In the genomic region with DNA sequence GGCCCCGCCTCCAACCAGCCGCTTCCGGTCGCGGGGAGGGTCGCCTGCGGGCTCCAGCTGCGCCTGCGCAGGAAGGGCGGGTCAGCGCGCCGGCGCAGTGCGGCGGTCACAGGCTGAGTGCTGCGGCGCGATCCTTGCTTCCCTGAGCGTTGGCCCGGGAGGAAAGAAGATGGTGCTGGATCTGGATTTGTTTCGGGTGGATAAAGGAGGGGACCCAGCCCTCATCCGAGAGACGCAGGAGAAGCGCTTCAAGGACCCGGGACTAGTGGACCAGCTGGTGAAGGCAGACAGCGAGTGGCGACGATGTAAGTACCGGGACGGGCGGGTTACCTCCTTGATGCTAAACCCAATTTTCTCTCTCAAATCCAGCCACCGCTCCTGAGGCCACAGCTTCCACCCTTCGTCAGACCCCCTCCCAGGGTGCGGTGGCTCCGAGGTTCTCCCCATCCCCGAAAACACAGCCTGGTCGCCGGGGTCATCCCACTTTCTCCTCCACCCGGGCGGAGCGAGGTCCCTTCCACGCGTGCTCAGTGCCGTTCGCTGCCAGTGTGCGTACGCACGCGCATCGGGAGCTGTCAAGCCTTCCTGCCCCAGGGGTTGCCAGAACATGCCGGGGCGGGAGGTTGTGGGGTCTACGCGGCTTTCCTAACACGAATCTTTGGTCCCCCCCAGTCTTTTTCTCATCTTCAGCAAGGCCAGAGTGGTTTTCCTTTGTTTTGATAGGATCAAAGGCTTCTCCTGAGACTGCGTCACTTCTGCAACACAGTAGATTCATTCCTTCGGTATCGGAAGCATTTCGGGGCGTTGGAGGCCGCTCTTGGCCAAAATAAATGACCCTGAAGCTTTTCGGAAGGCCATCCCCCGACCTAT, we compare ENCODE assay signal across 8 cellular contexts. TPM values are rescaled to one million over a fixed set of nuclear protein-coding genes. Genes with fewer than 3 reads are reported as not detected.
DNase-seq lines count a peak whose midpoint lies in the region; ATAC-seq and TF ChIP-seq lines count a peak whose summit lies in the region.

A gene with protein sequence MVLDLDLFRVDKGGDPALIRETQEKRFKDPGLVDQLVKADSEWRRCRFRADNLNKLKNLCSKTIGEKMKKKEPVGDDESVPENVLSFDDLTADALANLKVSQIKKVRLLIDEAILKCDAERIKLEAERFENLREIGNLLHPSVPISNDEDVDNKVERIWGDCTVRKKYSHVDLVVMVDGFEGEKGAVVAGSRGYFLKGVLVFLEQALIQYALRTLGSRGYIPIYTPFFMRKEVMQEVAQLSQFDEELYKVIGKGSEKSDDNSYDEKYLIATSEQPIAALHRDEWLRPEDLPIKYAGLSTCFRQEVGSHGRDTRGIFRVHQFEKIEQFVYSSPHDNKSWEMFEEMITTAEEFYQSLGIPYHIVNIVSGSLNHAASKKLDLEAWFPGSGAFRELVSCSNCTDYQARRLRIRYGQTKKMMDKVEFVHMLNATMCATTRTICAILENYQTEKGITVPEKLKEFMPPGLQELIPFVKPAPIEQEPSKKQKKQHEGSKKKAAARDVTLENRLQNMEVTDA (plus strand): TSS at position 95 of the 870 bp plus-strand sequence. CDS start 75 bp downstream, at position 170.

- H3K27me3 Mint-ChIP-seq in nephron (ENCODE audit: low read depth) = no peaks in the 10 kb centered on the region
- no peaks in the 10 kb centered on the region for H3K27me3 Mint-ChIP-seq in stimulated activated naive CD8-positive, alpha-beta T cell treated with anti-CD3 and anti-CD28 coated beads, Interleukin-15, Interleukin-2, amounts not matched to agents 100 ng/mL and 50 ng/mL, for 24 hours

- no peaks in the 10 kb centered on the region for H3K9me3 Mint-ChIP-seq in nephron
- no peaks in the 10 kb centered on the region for H3K9me3 Mint-ChIP-seq in stimulated activated naive CD8-positive, alpha-beta T cell treated with anti-CD3 and anti-CD28 coated beads, Interleukin-15, Interleukin-2, amounts not matched to agents 100 ng/mL and 50 ng/mL, for 24 hours

- peak within 1 kb of the TSS; percentile 97 to 99 (median 98) for H3K4me3 Mint-ChIP-seq in nephron
- H3K4me3 Mint-ChIP-seq in stimulated activated naive CD8-positive, alpha-beta T cell treated with anti-CD3 and anti-CD28 coated beads, Interleukin-15, Interleukin-2, amounts not matched to agents 100 ng/mL and 50 ng/mL, for 24 hours = peak within 1 kb of the TSS; percentile 93

- H2AFZ ChIP-seq in Karpas-422 (ENCODE audit: low read length) = peak within 1 kb of the TSS; percentile 91

- no peak for TF ChIP-seq CTCF in RWPE2 (IDR thresholded peaks at IDR 0.05; ENCODE audit: poor library complexity, severe bottlenecking)
- no peak for TF ChIP-seq CTCF in fibroblast of pulmonary artery (IDR thresholded peaks at IDR 0.05; ENCODE audit: low read length, missing control alignments)
- TF ChIP-seq CTCF in nephron (IDR thresholded peaks at IDR 0.05; ENCODE audit: unreplicated experiment in 3 of 3) = no peak

- H3K27me3 ChIP-seq in Karpas-422 (ENCODE audit: low read length) = no peaks in the 10 kb centered on the region
- H3K27me3 ChIP-seq in RWPE2 (ENCODE audit: insufficient read depth, poor library complexity, severe bottlenecking) = no peaks in the 10 kb centered on the region

- H3K4me1 Mint-ChIP-seq in nephron = peaks cover 38% of the 10 kb centered on the region
- peaks cover 33% of the 10 kb centered on the region for H3K4me1 Mint-ChIP-seq in stimulated activated naive CD8-positive, alpha-beta T cell treated with anti-CD3 and anti-CD28 coated beads, Interleukin-15, Interleukin-2, amounts not matched to agents 100 ng/mL and 50 ng/mL, for 24 hours (ENCODE audit: low read depth)

- H3K27ac Mint-ChIP-seq in nephron = peak within 1 kb of the TSS; percentile 79 to 90 (median 89)
- peak within 1 kb of the TSS; percentile 96 for H3K27ac Mint-ChIP-seq in stimulated activated naive CD8-positive, alpha-beta T cell treated with anti-CD3 and anti-CD28 coated beads, Interleukin-15, Interleukin-2, amounts not matched to agents 100 ng/mL and 50 ng/mL, for 24 hours

- H3K4me3 ChIP-seq in Karpas-422 (ENCODE audit: low read length) = peak within 1 kb of the TSS; percentile 90
- H3K4me3 ChIP-seq in RWPE2 (ENCODE audit: severe bottlenecking) = peak within 1 kb of the TSS; percentile 65
- peak within 1 kb of the TSS; percentile 97 for H3K4me3 ChIP-seq in fibroblast of pulmonary artery (replicated peaks; ENCODE audit: low read depth, low read length)

- no peaks in the 10 kb centered on the region for H3K9me2 ChIP-seq in Karpas-422 (replicated peaks; ENCODE audit: insufficient read depth, low read length)

- H3K36me3 Mint-ChIP-seq in nephron (ENCODE audit: low read depth) = peaks cover 11% of the 10 kb centered on the region
- peaks cover 37% of the 10 kb centered on the region for H3K36me3 Mint-ChIP-seq in stimulated activated naive CD8-positive, alpha-beta T cell treated with anti-CD3 and anti-CD28 coated beads, Interleukin-15, Interleukin-2, amounts not matched to agents 100 ng/mL and 50 ng/mL, for 24 hours (ENCODE audit: low read depth)

- H3K9me3 ChIP-seq in Karpas-422 (ENCODE audit: low read length) (no peaks in the 10 kb centered on the region), RWPE2 (ENCODE audit: severe bottlenecking) (no peaks in the 10 kb centered on the region)

- H3K36me3 ChIP-seq in Karpas-422 (ENCODE audit: insufficient read depth, low read length) = peaks cover 10% of the 10 kb centered on the region; the same call in 1 of the 2 replicates
- peaks cover 42% of the 10 kb centered on the region for H3K36me3 ChIP-seq in RWPE2 (ENCODE audit: low read depth)

- DNase-seq in Daoy (ENCODE audit: low read depth) (peak; percentile 97), Karpas-422 (peak; percentile 95), RWPE2 (ENCODE audit: low spot score) (peak; percentile 80), fibroblast of pulmonary artery (ENCODE audit: low read depth) (peak; percentile 84)
- DNase-seq in activated T-helper 9 cell treated with anti-CD3 and anti-CD28 coated beads, Interleukin-2, amount 50 U/mL, for 16 hours (ENCODE audit: low read depth) = peak; percentile 82

- peaks cover 11% of the 10 kb centered on the region; the same call in 1 of the 2 replicates for H4K20me1 ChIP-seq in Karpas-422 (ENCODE audit: insufficient read depth, low read depth, low read length)

- H3K4me1 ChIP-seq in Karpas-422 (ENCODE audit: low read length) (peaks cover 36% of the 10 kb centered on the region), RWPE2 (ENCODE audit: insufficient read depth, poor library complexity, severe bottlenecking) (peaks cover 39% of the 10 kb centered on the region)

- peak within 1 kb of the TSS; percentile 87 for H3K9ac ChIP-seq in Karpas-422 (ENCODE audit: low read length)

- H3K4me2 ChIP-seq in Karpas-422 (ENCODE audit: low read depth, low read length, poor library complexity, severe bottlenecking) = peak within 1 kb of the TSS; percentile 92

- H3K27ac ChIP-seq in Karpas-422 (ENCODE audit: low read length) = peak within 1 kb of the TSS; percentile 83
- H3K27ac ChIP-seq in RWPE2 (ENCODE audit: poor library complexity, severe bottlenecking) = peak within 1 kb of the TSS; percentile 68

- peak; percentile 72 for ATAC-seq in GM21825 (IDR thresholded peaks at IDR 0.05; ENCODE audit: unreplicated experiment)
- peak; percentile 78 for ATAC-seq in RWPE2 (ENCODE audit: low read depth)

- H3K79me2 ChIP-seq in Karpas-422 (ENCODE audit: low read length) = peaks cover 47% of the 10 kb centered on the region

RNA-seq across cellular contexts. Expression of the gene that starts here (rescaled TPM):
- total RNA-seq in Daoy (2014; rRNA removed; shearing (Covaris generic)) = 287 and 323 TPM in 2 replicates
- total RNA-seq in Karpas-422 (2014; rRNA removed; shearing (Covaris generic); ENCODE audit: low replicate concordance) = 184 and 248 TPM in 2 replicates

Comparison
In these comparisons a context has a peak if more than half of its experiments do, and no peak if none do; other contexts are left out.
1. Peak in every context shown above with its lines: DNase-seq, ATAC-seq, H3K4me3 ChIP-seq and H3K27ac ChIP-seq.